ENCODE assay signal across 22 cellular contexts in the genomic region with DNA sequence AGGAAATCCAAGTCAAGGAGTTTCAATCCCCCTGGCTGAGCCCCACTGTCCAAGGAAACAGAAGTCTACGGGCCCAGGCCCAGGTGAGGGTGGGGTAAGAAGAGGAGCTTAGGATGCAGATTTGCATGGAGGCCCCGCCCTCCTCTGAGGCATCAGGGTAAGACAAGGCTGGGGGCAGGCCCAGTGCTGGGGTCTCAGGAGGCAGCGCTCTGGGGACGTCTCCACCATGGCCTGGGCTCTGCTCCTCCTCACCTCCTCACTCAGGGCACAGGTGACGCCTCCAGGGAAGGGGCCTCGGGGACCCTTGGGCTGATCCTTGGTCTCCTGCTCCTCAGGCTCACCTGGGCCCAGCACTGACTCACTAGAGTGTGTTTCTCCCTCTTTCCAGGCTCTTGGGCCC. TPM values are rescaled to one million over a fixed set of nuclear protein-coding genes. Genes with fewer than 3 reads are reported as not detected.
A peak's percentile ranks its signal among the peaks of the same experiment; 100 is the strongest.
DNase-seq lines count a peak whose midpoint lies in the region; ATAC-seq and TF ChIP-seq lines count a peak whose summit lies in the region.
"Had no signal": no experiment of that assay in that cellular context is flagged by ENCODE, and none has a peak within 500 bp of the region (broad histone marks: within the 10 kb centered on the region; RNA-seq: fewer than 3 reads in every experiment).

No MANE protein-coding gene starts in this region.

- no peaks in the 10 kb centered on the region for H3K27me3 ChIP-seq in OCI-LY1 (ENCODE audit: insufficient read depth, low read length)

- H3K4me1 ChIP-seq in OCI-LY1 (ENCODE audit: insufficient read depth, low read length, severe bottlenecking) = peaks cover 77% of the 10 kb centered on the region

- no peaks in the 10 kb centered on the region for H3K9me2 ChIP-seq in OCI-LY1 (ENCODE audit: low read depth, low read length)

- H3K4me3 ChIP-seq in OCI-LY1 (ENCODE audit: low read depth, low read length, poor library complexity, severe bottlenecking) = peak overlapping the region; percentile 95

- H3K4me2 ChIP-seq in OCI-LY1 (ENCODE audit: low read length) = peak overlapping the region; percentile 85

- TF ChIP-seq CTCF in OCI-LY1 (IDR thresholded peaks at IDR 0.05; ENCODE audit: low read length) = no peak

- H3K9me3 Mint-ChIP-seq in activated CD4-positive, alpha-beta T cell treated with anti-CD3 and anti-CD28 coated beads, Interleukin-2, amount 10 ng/mL, durations not matched to agents 24 days and 14 days = no peaks in the 10 kb centered on the region
- no peaks in the 10 kb centered on the region for H3K9me3 Mint-ChIP-seq in activated CD4-positive, alpha-beta T cell treated with anti-CD3 and anti-CD28 coated beads for 36 hours (ENCODE audit: low read depth)
- H3K9me3 Mint-ChIP-seq: CD14-positive monocyte, H9, HFFc6 had no signal

- no peaks in the 10 kb centered on the region for H4K20me1 ChIP-seq in OCI-LY1 (ENCODE audit: insufficient read depth, low read length)

- no peak overlapping the region for H3K4me3 Mint-ChIP-seq in activated CD4-positive, alpha-beta T cell treated with anti-CD3 and anti-CD28 coated beads, Interleukin-2, amount 10 ng/mL, durations not matched to agents 24 days and 14 days
- no peak overlapping the region for H3K4me3 Mint-ChIP-seq in activated CD4-positive, alpha-beta T cell treated with anti-CD3 and anti-CD28 coated beads for 36 hours
- H3K4me3 Mint-ChIP-seq: CD14-positive monocyte, H9, HFFc6 had no signal

- no peak for ATAC-seq in activated CD4-positive, alpha-beta T cell treated with anti-CD3 and anti-CD28 coated beads for 36 hours
- ATAC-seq in esophagus mucosa (peak; percentile 16), GM21528 (IDR thresholded peaks at IDR 0.05; ENCODE audit: low FRiP score, unreplicated experiment) (no peak)
- ATAC-seq: Right ventricle myocardium inferior had no signal

- CTCF ChIA-PET in activated CD4-positive, alpha-beta T cell treated with anti-CD3 and anti-CD28 coated beads for 36 hours (lab: Charles Lee) = interaction anchor here (0.6 to 1.8 kb wide), 6 partner anchors 12 to 100 kb away, joined by 3 to 10 read pairs (median 4); no protein-coding TSS in a partner anchor

- H3K36me3 ChIP-seq in OCI-LY1 (ENCODE audit: insufficient read depth, low read length) = peaks cover 92% of the 10 kb centered on the region

- POLR2A ChIA-PET in activated CD4-positive, alpha-beta T cell treated with anti-CD3 and anti-CD28 coated beads for 36 hours (lab: Charles Lee) = no interaction called here

- H3K27ac Mint-ChIP-seq in activated CD4-positive, alpha-beta T cell treated with anti-CD3 and anti-CD28 coated beads, Interleukin-2, amount 10 ng/mL, durations not matched to agents 24 days and 14 days = no peak overlapping the region
- H3K27ac Mint-ChIP-seq in activated CD4-positive, alpha-beta T cell treated with anti-CD3 and anti-CD28 coated beads for 36 hours = no peak overlapping the region
- H3K27ac Mint-ChIP-seq: CD14-positive monocyte, H9, HFFc6 had no signal

- H2AFZ ChIP-seq in OCI-LY1 (ENCODE audit: low read length) = no peak overlapping the region

- H3K79me2 ChIP-seq in OCI-LY1 (ENCODE audit: insufficient read depth, low read length) = peaks cover 45% of the 10 kb centered on the region

- peak overlapping the region; percentile 96 for H3K9ac ChIP-seq in OCI-LY1 (ENCODE audit: low read length)

- H3K4me1 Mint-ChIP-seq in activated CD4-positive, alpha-beta T cell treated with anti-CD3 and anti-CD28 coated beads, Interleukin-2, amount 10 ng/mL, durations not matched to agents 24 days and 14 days = no peaks in the 10 kb centered on the region
- no peaks in the 10 kb centered on the region for H3K4me1 Mint-ChIP-seq in activated CD4-positive, alpha-beta T cell treated with anti-CD3 and anti-CD28 coated beads for 36 hours
- H3K4me1 Mint-ChIP-seq: H9 had no signal

- H3K27ac ChIP-seq in OCI-LY1 (ENCODE audit: low read depth, low read length, poor library complexity, severe bottlenecking) = peak overlapping the region; percentile 100
- H3K27ac ChIP-seq: 22Rv1 had no signal

- peak; percentile 44 for DNase-seq in activated CD4-positive, alpha-beta T cell treated with anti-CD3 and anti-CD28 coated beads, Interleukin-2, amount 10 ng/mL, durations not matched to agents 24 days and 14 days
- DNase-seq in activated CD4-positive, alpha-beta T cell treated with anti-CD3 and anti-CD28 coated beads for 36 hours = no peak
- DNase-seq in SIG-M5 (lab: John Stamatoyannopoulos, UW) (no peak), NK-92 (lab: John Stamatoyannopoulos, UW; ENCODE audit: unreplicated experiment) (no peak)
- DNase-seq in activated effector memory CD4-positive, alpha-beta T cell treated with Interleukin-2 at 50 U/mL for 16 hours = no peak
- DNase-seq: GF-D8, HFFc6, KG1, NCI-H1105 treated with DMSO at 0.1 percent for 48 hours, NCI-H2029 treated with DMSO at 0.1 percent for 48 hours, NCI-H226, NCI-H774, SW 1271 had no signal

- no peaks in the 10 kb centered on the region for H3K9me3 ChIP-seq in OCI-LY1 (ENCODE audit: low read length)

- H3F3A ChIP-seq in OCI-LY1 (ENCODE audit: insufficient read depth, low read length) = peaks cover 16% of the 10 kb centered on the region

- H3K36me3 Mint-ChIP-seq in activated CD4-positive, alpha-beta T cell treated with anti-CD3 and anti-CD28 coated beads, Interleukin-2, amount 10 ng/mL, durations not matched to agents 24 days and 14 days (ENCODE audit: low read depth) = no peaks in the 10 kb centered on the region
- no peaks in the 10 kb centered on the region for H3K36me3 Mint-ChIP-seq in activated CD4-positive, alpha-beta T cell treated with anti-CD3 and anti-CD28 coated beads for 36 hours (ENCODE audit: low read depth)
- H3K36me3 Mint-ChIP-seq: CD14-positive monocyte had no signal

- H3K27me3 Mint-ChIP-seq in activated CD4-positive, alpha-beta T cell treated with anti-CD3 and anti-CD28 coated beads, Interleukin-2, amount 10 ng/mL, durations not matched to agents 24 days and 14 days = peaks cover 57% of the 10 kb centered on the region
- no peaks in the 10 kb centered on the region for H3K27me3 Mint-ChIP-seq in activated CD4-positive, alpha-beta T cell treated with anti-CD3 and anti-CD28 coated beads for 36 hours

- intact Hi-C loops in activated CD4-positive, alpha-beta T cell treated with anti-CD3 and anti-CD28 coated beads, Interleukin-2, amount 10 ng/mL, durations not matched to agents 24 days and 14 days (cut with micrococcal nuclease) = no loop called here
- intact Hi-C loops in activated CD4-positive, alpha-beta T cell treated with anti-CD3 and anti-CD28 coated beads for 36 hours (cut with DNase I, micrococcal nuclease) = no loop called here

RNA-seq across cellular contexts. Expression of a gene that starts 31.3 kb away (rescaled TPM):
- not detected in 2 replicates for total RNA-seq in activated CD4-positive, alpha-beta T cell treated with anti-CD3 and anti-CD28 coated beads, Interleukin-2, amount 10 ng/mL, durations not matched to agents 24 days and 14 days
- not detected for total RNA-seq in activated CD4-positive, alpha-beta T cell treated with anti-CD3 and anti-CD28 coated beads for 36 hours
- total RNA-seq in esophagus mucosa = 1.8 TPM
- total RNA-seq: H9, HFFc6, HT1080, Right ventricle myocardium inferior, SK-MEL-5 had no signal
